ENCODE assay signal across 29 cellular contexts in genomic region chr22:30227438-30228228, GRCh38. TPM values are rescaled to one million over a fixed set of nuclear protein-coding genes. Genes with fewer than 3 reads are reported as not detected.
DNase-seq lines count a peak whose midpoint lies in the region; ATAC-seq and TF ChIP-seq lines count a peak whose summit lies in the region.
"Had no signal": no experiment of that assay in that cellular context is flagged by ENCODE, and none has a peak within 500 bp of the region (broad histone marks: within the 10 kb centered on the region; RNA-seq: fewer than 3 reads in every experiment).

No MANE protein-coding gene starts in this region.

- no TSS peak for BruUV-seq in HCT116 (replicated peaks; lab: Mats Ljungman, UMichigan)

- POLR2A ChIA-PET in HCT116 (lab: Charles Lee) = interaction anchor here (0.7 to 1.3 kb wide), 4 partner anchors 17 to 111 kb away, joined by 3 to 5 read pairs (median 3); no protein-coding TSS in a partner anchor
- POLR2A ChIA-PET in T-cell (lab: Charles Lee) = interaction anchor here in 1 of 2 donors (0.6 kb wide), 1 partner anchor 94 kb away, joined by 4 read pairs; no protein-coding TSS in a partner anchor
- POLR2A ChIA-PET in naive thymus-derived CD4-positive, alpha-beta T cell (lab: Charles Lee) = no interaction called here

- H4K20me1 ChIP-seq in HCT116 (ENCODE audit: insufficient read depth) = no peaks in the 10 kb centered on the region

- peaks cover 59% of the 10 kb centered on the region for H3K4me1 Mint-ChIP-seq in activated CD8-positive, alpha-beta memory T cell treated with anti-CD3 and anti-CD28 coated beads, Interleukin-2, amount 10 ng/mL, durations not matched to agents 7 days and 5 days
- H3K4me1 Mint-ChIP-seq in T-cell = peaks cover 44 to 54% (median 51%) of the 10 kb centered on the region in 3 donors
- H3K4me1 Mint-ChIP-seq in naive thymus-derived CD4-positive, alpha-beta T cell = peaks cover 23 to 70% (median 37%) of the 10 kb centered on the region in 7 donors

- TF ChIP-seq POLR2A in HCT116 (IDR thresholded peaks at IDR 0.05; ENCODE audit: borderline replicate concordance, extremely low read depth, insufficient read depth, insufficient read length) = no peak
- TF ChIP-seq POLR2A in esophagus muscularis mucosa (IDR thresholded peaks at IDR 0.05; ENCODE audit: low read depth) = no peak

- no peak overlapping the region for H3K4me3 ChIP-seq in HCT116 (replicated peaks in 1 of 2; ENCODE audit: low read depth in 1 of 2, low read length in 2 of 2)
- H3K4me3 ChIP-seq in naive thymus-derived CD4-positive, alpha-beta T cell (ENCODE audit: low read length) = no peak overlapping the region
- H3K4me3 ChIP-seq in esophagus muscularis mucosa = no peak overlapping the region
- no peak overlapping the region for H3K4me3 ChIP-seq in brain microvascular endothelial cell (ENCODE audit: low read depth, low read length)
- H3K4me3 ChIP-seq: ascending aorta, gastroesophageal sphincter had no signal

- peaks cover 3% of the 10 kb centered on the region for H3K9me3 Mint-ChIP-seq in activated CD8-positive, alpha-beta memory T cell treated with anti-CD3 and anti-CD28 coated beads, Interleukin-2, amount 10 ng/mL, durations not matched to agents 7 days and 5 days (ENCODE audit: low read depth)
- H3K9me3 Mint-ChIP-seq in T-cell = no peaks in the 10 kb centered on the region
- no peaks in the 10 kb centered on the region for H3K9me3 Mint-ChIP-seq in naive thymus-derived CD4-positive, alpha-beta T cell
- H3K9me3 Mint-ChIP-seq: activated CD4-positive, alpha-beta memory T cell treated with anti-CD3 and anti-CD28 coated beads for 36 hours had no signal

- WGBS in esophagus muscularis mucosa = 91% methylated on average over 4 of the region's 4 CpGs

- H3K27ac ChIP-seq in HCT116 (ENCODE audit: low read depth, low read length) (peak overlapping the region; percentile 47), esophagus muscularis mucosa (replicated peaks in 1 of 4) (no peak overlapping the region), brain microvascular endothelial cell (no peak overlapping the region)
- no peak overlapping the region for H3K27ac ChIP-seq in naive thymus-derived CD4-positive, alpha-beta T cell (ENCODE audit: low read depth, low read length)
- H3K27ac ChIP-seq: ascending aorta, gastroesophageal sphincter, VCaP had no signal

- H3K4me2 ChIP-seq in HCT116 (ENCODE audit: low read length) = peak overlapping the region; percentile 49

- no peak overlapping the region for H3K4me3 Mint-ChIP-seq in activated CD8-positive, alpha-beta memory T cell treated with anti-CD3 and anti-CD28 coated beads, Interleukin-2, amount 10 ng/mL, durations not matched to agents 7 days and 5 days
- H3K4me3 Mint-ChIP-seq in T-cell = no peak overlapping the region
- H3K4me3 Mint-ChIP-seq in naive thymus-derived CD4-positive, alpha-beta T cell = peak overlapping the region in 2 of 10 donors; percentile 42 to 43
- H3K4me3 Mint-ChIP-seq: activated CD4-positive, alpha-beta memory T cell treated with anti-CD3 and anti-CD28 coated beads for 36 hours had no signal

- H3K9me2 ChIP-seq in HCT116 (ENCODE audit: insufficient read depth) = no peaks in the 10 kb centered on the region

- no peak for TF ChIP-seq CTCF in HCT116 (IDR thresholded peaks at IDR 0.05 in 2 of 3, conservative IDR thresholded peaks at IDR 0.05 in 1 of 3; ENCODE audit: borderline replicate concordance in 1 of 3, insufficient read depth in 1 of 3, low read depth in 2 of 3, low read length in 2 of 3)
- TF ChIP-seq CTCF in esophagus muscularis mucosa (IDR thresholded peaks at IDR 0.05) = no peak
- no peak for TF ChIP-seq CTCF in brain microvascular endothelial cell (IDR thresholded peaks at IDR 0.05; ENCODE audit: low read depth, low read length, missing control alignments)

- peak overlapping the region; percentile 62 for H3K27ac Mint-ChIP-seq in activated CD8-positive, alpha-beta memory T cell treated with anti-CD3 and anti-CD28 coated beads, Interleukin-2, amount 10 ng/mL, durations not matched to agents 7 days and 5 days
- peak overlapping the region; percentile 36 to 66 for H3K27ac Mint-ChIP-seq in T-cell
- peak overlapping the region in 7 of 9 donors; percentile 8 to 86 (median 53) for H3K27ac Mint-ChIP-seq in naive thymus-derived CD4-positive, alpha-beta T cell
- H3K27ac Mint-ChIP-seq: activated CD4-positive, alpha-beta memory T cell treated with anti-CD3 and anti-CD28 coated beads for 36 hours had no signal

- no peaks in the 10 kb centered on the region; a peak in 1 of 4 replicates for H3K9me3 ChIP-seq in HCT116 (ENCODE audit: control insufficient read depth in 1 of 2, insufficient read depth in 1 of 2, low read depth in 1 of 2, low read length in 2 of 2)
- no peaks in the 10 kb centered on the region for H3K9me3 ChIP-seq in naive thymus-derived CD4-positive, alpha-beta T cell (ENCODE audit: control insufficient read depth in 2 of 3, low read length in 3 of 3)
- H3K9me3 ChIP-seq in esophagus muscularis mucosa = no peaks in the 10 kb centered on the region
- H3K9me3 ChIP-seq: ascending aorta, gastroesophageal sphincter had no signal

- CTCF ChIA-PET in activated CD8-positive, alpha-beta memory T cell treated with anti-CD3 and anti-CD28 coated beads, Interleukin-2, amount 10 ng/mL, durations not matched to agents 7 days and 5 days (lab: Charles Lee) = interaction anchor here (1.0 to 1.5 kb wide), 3 partner anchors 10 to 19 kb away, joined by 3 to 5 read pairs (median 4); partner anchors contain the start of gene LIF
- CTCF ChIA-PET in HCT116 (lab: Charles Lee) = interaction anchor here (0.7 kb wide), 1 partner anchor 61 kb away, joined by 5 read pairs; no protein-coding TSS in a partner anchor
- CTCF ChIA-PET in T-cell (lab: Charles Lee) = no interaction called here
- CTCF ChIA-PET in naive thymus-derived CD4-positive, alpha-beta T cell (lab: Charles Lee) = interaction anchor here (0.6 kb wide), 1 partner anchor 10 kb away, joined by 3 read pairs; no protein-coding TSS in a partner anchor

- ATAC-seq in activated CD8-positive, alpha-beta memory T cell treated with anti-CD3 and anti-CD28 coated beads, Interleukin-2, amount 10 ng/mL, durations not matched to agents 7 days and 5 days = peak; percentile 50
- ATAC-seq in HCT116 (no peak), T-cell (replicated peaks in 1 of 4) (peak in 1 of 4 experiments; percentile 16)
- no peak for ATAC-seq in naive thymus-derived CD4-positive, alpha-beta T cell
- ATAC-seq: gastroesophageal sphincter, right cardiac atrium had no signal

- no peak overlapping the region for H2AFZ ChIP-seq in HCT116 (ENCODE audit: low read depth, low read length, poor library complexity, severe bottlenecking)

- H3K27me3 Mint-ChIP-seq in activated CD8-positive, alpha-beta memory T cell treated with anti-CD3 and anti-CD28 coated beads, Interleukin-2, amount 10 ng/mL, durations not matched to agents 7 days and 5 days = no peaks in the 10 kb centered on the region
- H3K27me3 Mint-ChIP-seq in T-cell = no peaks in the 10 kb centered on the region
- no peaks in the 10 kb centered on the region for H3K27me3 Mint-ChIP-seq in naive thymus-derived CD4-positive, alpha-beta T cell
- H3K27me3 Mint-ChIP-seq: activated CD4-positive, alpha-beta memory T cell treated with anti-CD3 and anti-CD28 coated beads for 36 hours had no signal

- no peaks in the 10 kb centered on the region for H3K36me3 ChIP-seq in HCT116 (ENCODE audit: control insufficient read depth in 1 of 2, insufficient read depth in 2 of 2, low read length in 2 of 2)
- no peaks in the 10 kb centered on the region for H3K36me3 ChIP-seq in naive thymus-derived CD4-positive, alpha-beta T cell (ENCODE audit: control insufficient read depth in 2 of 3, insufficient read depth in 3 of 3, low read length in 3 of 3)
- H3K36me3 ChIP-seq in esophagus muscularis mucosa = no peaks in the 10 kb centered on the region
- H3K36me3 ChIP-seq in brain microvascular endothelial cell (replicated peaks) = no peaks in the 10 kb centered on the region
- H3K36me3 ChIP-seq: ascending aorta, gastroesophageal sphincter had no signal

- in situ Hi-C loops in brain microvascular endothelial cell (cut with HindIII; ENCODE audit: low pct_ligation_motif_present, low sequenced_read_pairs) = no loop called here

- RAD21 ChIA-PET in HCT116 (lab: Charles Lee; ENCODE audit: low non-redundant PET in 1 of 2, low total read pairs in 2 of 2, uncharacterized antibody in 2 of 2, unreplicated experiment in 2 of 2) = no interaction called here

- H3K9ac ChIP-seq in HCT116 (ENCODE audit: low read length) = peak overlapping the region; percentile 47

- no peak for TF ChIP-seq RAD21 in HCT116 (IDR thresholded peaks at IDR 0.05; ENCODE audit: low read depth)

- no peaks in the 10 kb centered on the region for H3K36me3 Mint-ChIP-seq in activated CD8-positive, alpha-beta memory T cell treated with anti-CD3 and anti-CD28 coated beads, Interleukin-2, amount 10 ng/mL, durations not matched to agents 7 days and 5 days
- no peaks in the 10 kb centered on the region for H3K36me3 Mint-ChIP-seq in T-cell
- H3K36me3 Mint-ChIP-seq in naive thymus-derived CD4-positive, alpha-beta T cell = peaks cover 0 to 4% (median 0%) of the 10 kb centered on the region in 5 donors
- H3K36me3 Mint-ChIP-seq: activated CD4-positive, alpha-beta memory T cell treated with anti-CD3 and anti-CD28 coated beads for 36 hours had no signal

- DNase-seq in activated CD8-positive, alpha-beta memory T cell treated with anti-CD3 and anti-CD28 coated beads, Interleukin-2, amount 10 ng/mL, durations not matched to agents 7 days and 5 days = peak; percentile 60
- DNase-seq in activated CD8-positive, alpha-beta memory T cell treated with anti-CD3 and anti-CD28 coated beads, Interleukin-2, amount 50 U/mL, for 4 hours = no peak
- DNase-seq in HCT116 (ENCODE audit: low read depth, low spot score) (no peak), T-cell (no peak), esophagus muscularis mucosa (ENCODE audit: extremely low spot score) (no peak), brain microvascular endothelial cell (no peak)
- peak in 1 of 9 donors; percentile 16 for DNase-seq in naive thymus-derived CD4-positive, alpha-beta T cell
- DNase-seq in stimulated activated CD4-positive, alpha-beta T cell treated with anti-CD3 and anti-CD28 coated beads, Interleukin-15, amount 100 ng/mL, for 24 hours = no peak
- DNase-seq: activated CD4-positive, alpha-beta memory T cell treated with anti-CD3 and anti-CD28 coated beads for 36 hours; activated naive CD4-positive, alpha-beta T cell treated with anti-CD3 and anti-CD28 coated beads, Interleukin-2, amount 50 U/mL, for 16 hours; activated T-cell treated with anti-CD3 and anti-CD28 coated beads, Interleukin-2, amount 50 U/mL, for 48 hours; C1 segment of cervical spinal cord; DMS153; effector CD4-positive, alpha-beta T cell; GF-D8; GOT3; NCI-H1105; NCI-H524; nucleus accumbens; right cardiac atrium; SW 1271 had no signal

- intact Hi-C loops in HCT116 (cut with micrococcal nuclease) = no loop called here
- intact Hi-C loops in naive thymus-derived CD4-positive, alpha-beta T cell (cut with micrococcal nuclease) = loop anchor here in 1 of 2 donors (10.0 kb wide), 1 partner anchor 53 kb away; no protein-coding TSS in a partner anchor
- intact Hi-C loops in esophagus muscularis mucosa (cut with DNase I) = no loop called here

- no peak for TF ChIP-seq EP300 in esophagus muscularis mucosa (IDR thresholded peaks at IDR 0.05)

- H3K4me1 ChIP-seq in HCT116 (ENCODE audit: control insufficient read depth in 1 of 2, insufficient read depth in 2 of 2, low read length in 2 of 2) = peaks cover 47 to 84% of the 10 kb centered on the region in 2 experiments
- H3K4me1 ChIP-seq in naive thymus-derived CD4-positive, alpha-beta T cell (ENCODE audit: control insufficient read depth in 2 of 2, insufficient read depth in 2 of 2, low read length in 2 of 2) = peaks cover 5 to 16% of the 10 kb centered on the region in 2 donors
- H3K4me1 ChIP-seq in esophagus muscularis mucosa = no peaks in the 10 kb centered on the region
- H3K4me1 ChIP-seq: ascending aorta, gastroesophageal sphincter had no signal

- H3K27me3 ChIP-seq in HCT116 (ENCODE audit: insufficient read depth, low read length) (no peaks in the 10 kb centered on the region), esophagus muscularis mucosa (peaks cover 0 to 28% (median 0%) of the 10 kb centered on the region in 4 donors), brain microvascular endothelial cell (replicated peaks) (no peaks in the 10 kb centered on the region)
- H3K27me3 ChIP-seq in naive thymus-derived CD4-positive, alpha-beta T cell (ENCODE audit: control insufficient read depth in 2 of 2, insufficient read depth in 2 of 2, low read length in 2 of 2) = no peaks in the 10 kb centered on the region
- H3K27me3 ChIP-seq: ascending aorta had no signal

- no peaks in the 10 kb centered on the region for H3K79me2 ChIP-seq in HCT116 (ENCODE audit: insufficient read depth, low read length)

RNA-seq across cellular contexts. Expression of gene LIF, which starts 18.9 kb away (rescaled TPM):
- 100 to 1,000 TPM; 107 to 304 TPM for total RNA-seq in activated CD8-positive, alpha-beta memory T cell treated with anti-CD3 and anti-CD28 coated beads, Interleukin-2, amount 10 ng/mL, durations not matched to agents 7 days and 5 days
- total RNA-seq in HCT116 (2021; ENCODE audit: unreplicated experiment) (75.4 TPM), T-cell (1 to 10 TPM in 3 of 5 donors, under 1 TPM in 2; 0.26 to 3.3 (median 1.4) TPM), esophagus muscularis mucosa (1 to 10 TPM in 2 of 4 donors, under 1 TPM in 2; 0.19 to 4.8 (median 1.6) TPM)
- 105 and 129 TPM in 2 replicates for polyA plus RNA-seq in HCT116 (2012)
- total RNA-seq in naive thymus-derived CD4-positive, alpha-beta T cell = 100 to 1,000 TPM in 1 of 5 experiments, under 1 TPM in 2, not detected in 2; 0.64 to 260 (median 0.98) TPM
- polyA plus RNA-seq in naive thymus-derived CD4-positive, alpha-beta T cell = not detected
- total RNA-seq: ascending aorta had no signal

RNA-seq across cellular contexts. Expression of gene OSM, which starts 39.0 kb away (rescaled TPM):
- total RNA-seq in activated CD8-positive, alpha-beta memory T cell treated with anti-CD3 and anti-CD28 coated beads, Interleukin-2, amount 10 ng/mL, durations not matched to agents 7 days and 5 days = 100 to 1,000 TPM; 122 to 141 TPM
- total RNA-seq in HCT116 (2021; ENCODE audit: unreplicated experiment) = not detected
- 0.04 and 0.05 TPM in 2 replicates for polyA plus RNA-seq in HCT116 (2012)
- total RNA-seq in T-cell = 10 to 100 TPM in 2 of 5 donors, 1 to 10 TPM in 3; 5.9 to 16.5 (median 7.4) TPM
- total RNA-seq in naive thymus-derived CD4-positive, alpha-beta T cell = 100 to 1,000 TPM in 1 of 5 experiments, 10 to 100 TPM in 2, 1 to 10 TPM in 1, under 1 TPM in 1; 0.49 to 158 (median 46.0) TPM
- 1 to 10 TPM; 2.0 to 6.3 TPM for polyA plus RNA-seq in naive thymus-derived CD4-positive, alpha-beta T cell
- 1 to 10 TPM in 1 of 4 donors, under 1 TPM in 1, not detected in 2; 0.57 to 8.3 TPM for total RNA-seq in esophagus muscularis mucosa
- total RNA-seq: ascending aorta, chondrocyte, HT-29, kidney epithelial cell, LHCN-M2, lung microvascular endothelial cell had no signal

Comparison
In these comparisons a context has a peak if more than half of its experiments do, and no peak if none do; other contexts are left out.
1. CTCF ChIA-PET loops: an anchor here in activated CD8-positive, alpha-beta memory T cell treated with anti-CD3 and anti-CD28 coated beads, Interleukin-2, amount 10 ng/mL, durations not matched to agents 7 days and 5 days (1.0 to 1.5 kb wide), HCT116 (0.7 kb wide) and naive thymus-derived CD4-positive, alpha-beta T cell (0.6 kb wide); none called in T-cell.